In genomic region chr16:19898924-19899604, GRCh38 we compare ENCODE assay signal across 8 cellular contexts. TPM values are rescaled to one million over a fixed set of nuclear protein-coding genes. Genes with fewer than 3 reads are reported as not detected.
DNase-seq lines count a peak whose midpoint lies in the region; ATAC-seq and TF ChIP-seq lines count a peak whose summit lies in the region.

No MANE protein-coding gene starts in this region.

- no peaks in the 10 kb centered on the region for H3K4me1 Mint-ChIP-seq in brain
- peaks cover 6% of the 10 kb centered on the region for H3K4me1 Mint-ChIP-seq in stimulated activated memory B cell treated with anti-CD40 and anti-IgM and Interleukin-4, amounts not matched to agents 10 μg/mL and 1 μg/mL and 100 μg/mL, for 72 hours

- DNase-seq in NCI-H1417 (lab: John Stamatoyannopoulos, UW), result peak; percentile 37 to 79 (median 54)
- no peak for DNase-seq in NCI-H1417 treated with DMSO at 0.1 percent for 48 hours (lab: John Stamatoyannopoulos, UW)
- peak; percentile 70 for DNase-seq in RKO (ENCODE audit: low spot score)
- peak; percentile 77 for DNase-seq in islet precursor cell

- H3K4me3 Mint-ChIP-seq in brain, result no peak overlapping the region
- no peak overlapping the region for H3K4me3 Mint-ChIP-seq in stimulated activated memory B cell treated with anti-CD40 and anti-IgM and Interleukin-4, amounts not matched to agents 10 μg/mL and 1 μg/mL and 100 μg/mL, for 72 hours

- peak; percentile 53 for ATAC-seq in stimulated activated memory B cell treated with anti-CD40 and anti-IgM and Interleukin-4, amounts not matched to agents 10 μg/mL and 1 μg/mL and 100 μg/mL, for 72 hours
- ATAC-seq in HG03280 (IDR thresholded peaks at IDR 0.05; ENCODE audit: unreplicated experiment), result no peak

- H3K36me3 Mint-ChIP-seq in brain, result no peaks in the 10 kb centered on the region
- no peaks in the 10 kb centered on the region for H3K36me3 Mint-ChIP-seq in stimulated activated memory B cell treated with anti-CD40 and anti-IgM and Interleukin-4, amounts not matched to agents 10 μg/mL and 1 μg/mL and 100 μg/mL, for 72 hours

- peaks cover 0 to 3% (median 3%) of the 10 kb centered on the region in 5 experiments for H3K9me3 Mint-ChIP-seq in brain
- H3K9me3 Mint-ChIP-seq in stimulated activated memory B cell treated with anti-CD40 and anti-IgM and Interleukin-4, amounts not matched to agents 10 μg/mL and 1 μg/mL and 100 μg/mL, for 72 hours, result no peaks in the 10 kb centered on the region

- peaks cover 6% of the 10 kb centered on the region for H3K27me3 Mint-ChIP-seq in brain
- peaks cover 37% of the 10 kb centered on the region for H3K27me3 Mint-ChIP-seq in stimulated activated memory B cell treated with anti-CD40 and anti-IgM and Interleukin-4, amounts not matched to agents 10 μg/mL and 1 μg/mL and 100 μg/mL, for 72 hours

- peak; percentile 68 for TF ChIP-seq RAD21 in Ishikawa (IDR thresholded peaks at IDR 0.05; ENCODE audit: low read depth)

- TF ChIP-seq EP300 in Ishikawa (IDR thresholded peaks at IDR 0.05; ENCODE audit: borderline replicate concordance), result no peak

- H3K27ac Mint-ChIP-seq in brain, result peak overlapping the region in 1 of 5 experiments; percentile 7
- no peak overlapping the region for H3K27ac Mint-ChIP-seq in stimulated activated memory B cell treated with anti-CD40 and anti-IgM and Interleukin-4, amounts not matched to agents 10 μg/mL and 1 μg/mL and 100 μg/mL, for 72 hours

- TF ChIP-seq CTCF in brain (conservative IDR thresholded peaks at IDR 0.05), result peak; percentile 68 to 84

TF ChIP-seq in Ishikawa, 13 proteins besides CTCF, POLR2A, EP300 and RAD21:
- TF ChIP-seq USF1 (IDR thresholded peaks at IDR 0.05) (no peak), NFIC (IDR thresholded peaks at IDR 0.05) (no peak), CEBPB (IDR thresholded peaks at IDR 0.05) (no peak), TCF12 (IDR thresholded peaks at IDR 0.05; ENCODE audit: low read depth) (no peak), CREB1 (IDR thresholded peaks at IDR 0.05; ENCODE audit: low read depth) (no peak), MAX (IDR thresholded peaks at IDR 0.05) (no peak), REST (IDR thresholded peaks at IDR 0.05; ENCODE audit: low read depth) (no peak), YY1 (IDR thresholded peaks at IDR 0.05; ENCODE audit: low read depth) (no peak), EGR1 (IDR thresholded peaks at IDR 0.05) (no peak), ZBTB7A (IDR thresholded peaks at IDR 0.05; ENCODE audit: low read depth) (no peak), TAF1 (IDR thresholded peaks at IDR 0.05; ENCODE audit: low read depth) (no peak), TEAD4 (IDR thresholded peaks at IDR 0.05) (no peak)

RNA-seq across cellular contexts. Expression of gene GPRC5B, which starts 14.4 kb away (rescaled TPM):
- 351 TPM for polyA plus RNA-seq in brain (ENCODE audit: insufficient read depth, low read depth, low replicate concordance)
